Comparison of ENCODE assay signal across 5 cellular contexts in the genomic region with DNA sequence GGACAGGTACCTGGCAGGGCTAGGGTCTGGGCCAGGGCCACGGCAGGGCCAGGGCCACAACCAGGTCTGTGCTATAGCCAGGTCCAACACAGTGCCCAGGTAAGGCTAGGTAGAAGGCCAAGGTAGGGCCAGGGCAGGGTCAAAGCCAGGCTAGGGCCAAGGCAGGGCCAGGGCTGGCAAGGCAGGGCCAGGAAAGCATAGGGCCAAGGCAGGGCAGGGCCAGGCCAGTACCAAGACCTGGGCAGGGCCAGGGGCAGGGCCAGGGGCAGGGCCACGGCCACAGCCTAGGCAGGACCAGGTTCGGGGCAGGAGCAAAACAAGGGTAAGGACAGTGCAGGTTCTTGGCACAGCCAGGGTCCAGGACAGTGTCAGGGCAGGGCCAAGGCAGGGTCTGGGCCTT. TPM values are rescaled to one million over a fixed set of nuclear protein-coding genes. Genes with fewer than 3 reads are reported as not detected.
"Had no signal": no experiment of that assay in that cellular context is flagged by ENCODE, and none has a peak within 500 bp of the region (broad histone marks: within the 10 kb centered on the region; RNA-seq: fewer than 3 reads in every experiment).

No MANE protein-coding gene starts in this region.

RNA-seq across cellular contexts. Expression of a gene that starts 48.1 kb away (rescaled TPM):
- total RNA-seq: HepG2, HT-29, HT1080, IMR-90, K562 had no signal
